In genomic region chr1:61910035-61910434, GRCh38 we compare ENCODE assay signal across 30 cellular contexts.
"Had no signal": no experiment of that assay in that cellular context is flagged by ENCODE, and none has a peak within 500 bp of the region (broad histone marks: within the 10 kb centered on the region; RNA-seq: fewer than 3 reads in every experiment).

No MANE protein-coding gene starts in this region.

- FAIRE-seq: colon had no signal

- DNase-seq: activated CD4-positive, alpha-beta memory T cell treated with anti-CD3 and anti-CD28 coated beads for 36 hours; activated CD4-positive, alpha-beta T cell treated with anti-CD3 and anti-CD28 coated beads for 36 hours; activated CD4-positive, alpha-beta T cell treated with anti-CD3 and anti-CD28 coated beads, Interleukin-2, amount 10 ng/mL, durations not matched to agents 24 days and 14 days; activated CD4-positive, CD25-positive, alpha-beta regulatory T cell; activated CD4-positive, CD25-positive, alpha-beta regulatory T cell treated with anti-CD3 and anti-CD28 coated beads, Interleukin-2, amount 50 U/mL, for 72 hours; activated CD8-positive, alpha-beta memory T cell treated with anti-CD3 and anti-CD28 coated beads, Interleukin-2, amount 10 ng/mL, durations not matched to agents 7 days and 5 days; activated CD8-positive, alpha-beta memory T cell treated with anti-CD3 and anti-CD28 coated beads, Interleukin-2, amount 50 U/mL, for 4 hours; activated CD8-positive, alpha-beta T cell treated with anti-CD3 and anti-CD28 coated beads, Interleukin-2, amount 10 ng/mL, durations not matched to agents 7 days and 5 days; activated effector memory CD4-positive, alpha-beta T cell treated with anti-CD3 and anti-CD28 coated beads, Interleukin-2, amount 50 U/mL, for 16 hours; activated naive CD4-positive, alpha-beta T cell treated with anti-CD3 and anti-CD28 coated beads for 36 hours; activated naive CD8-positive, alpha-beta T cell treated with anti-CD3 and anti-CD28 coated beads for 36 hours; activated naive CD8-positive, alpha-beta T cell treated with anti-CD3 and anti-CD28 coated beads, Interleukin-2, amount 50 U/mL, for 24 hours; activated T-cell treated with anti-CD3 and anti-CD28 coated beads, Interleukin-2, amount 50 U/mL, for 1 hour; activated T-cell treated with anti-CD3 and anti-CD28 coated beads, Interleukin-2, amount 50 U/mL, for 48 hours; adrenal gland; amygdala; aorta; body of pancreas; caudate nucleus; cortex of kidney; dermis blood vessel endothelial cell; effector CD4-positive, alpha-beta T cell; effector memory CD8-positive, alpha-beta T cell; erythroblast; foreskin keratinocyte; gastrocnemius medialis; glutamatergic neuron; heart left ventricle; T-helper 2 cell had no signal
